23 cellular contexts compared by ENCODE assay signal in genomic region chr21:40272037-40272436, GRCh38.
"Had no signal": no experiment of that assay in that cellular context is flagged by ENCODE, and none has a peak within 500 bp of the region (broad histone marks: within the 10 kb centered on the region; RNA-seq: fewer than 3 reads in every experiment).

No MANE protein-coding gene starts in this region.

- H3K4me2 ChIP-seq: smooth muscle cell had no signal

- H3K4me1 ChIP-seq: lower lobe of right lung, pancreas, prostate gland, right lobe of liver, stomach, testis, thyroid gland, transverse colon, upper lobe of left lung, vagina had no signal

- H3K9me3 ChIP-seq: lower lobe of right lung, pancreas, prostate gland, right lobe of liver, testis, thyroid gland, transverse colon, upper lobe of left lung, vagina had no signal

- H3K4me3 ChIP-seq: lower lobe of right lung, pancreas, prostate gland, right lobe of liver, smooth muscle cell, stomach, testis, thyroid gland, transverse colon, upper lobe of left lung, vagina had no signal

- DNase-seq: islet precursor cell; lower lobe of right lung; mammary epithelial cell; mesenchymal stem cell; naive thymus-derived CD8-positive, alpha-beta T cell; nucleus accumbens; pancreas; posterior cingulate gyrus; retina; right lobe of liver; stimulated activated CD4-positive, alpha-beta T cell treated with anti-CD3 and anti-CD28 coated beads, Interleukin-15, amount 100 ng/mL, for 24 hours; stimulated activated CD4-positive, alpha-beta T cell treated with anti-CD3 and anti-CD28 coated beads, Interleukin-2, amount 100 ng/mL, for 24 hours; stimulated activated CD4-positive, alpha-beta T cell treated with anti-CD3 and anti-CD28 coated beads, Interleukin-4, amount 100 ng/mL, for 1 hour; stimulated activated naive B cell treated with anti-CD40 and anti-IgM and Interleukin-4, amounts not matched to agents 10 μg/mL and 1 μg/mL and 100 μg/mL, for 72 hours; stimulated activated naive CD8-positive, alpha-beta T cell treated with anti-CD3 and anti-CD28 coated beads, Interleukin-15, Interleukin-2, amounts not matched to agents 100 U/mL and 50 U/mL, for 24 hours; stomach; testis; thyroid gland; transverse colon; upper lobe of left lung had no signal

- H3K27me3 ChIP-seq: pancreas, right lobe of liver, testis, thyroid gland, transverse colon, upper lobe of left lung, vagina had no signal

- H3K36me3 ChIP-seq: lower lobe of right lung, pancreas, prostate gland, right lobe of liver, stomach, thyroid gland, transverse colon, upper lobe of left lung, vagina had no signal

- ATAC-seq: lower lobe of right lung; naive thymus-derived CD8-positive, alpha-beta T cell; pancreas; right lobe of liver; stimulated activated naive B cell treated with anti-CD40 and anti-IgM and Interleukin-4, amounts not matched to agents 10 μg/mL and 1 μg/mL and 100 μg/mL, for 72 hours; stimulated activated naive CD8-positive, alpha-beta T cell treated with anti-CD3 and anti-CD28 coated beads, Interleukin-15, Interleukin-2, amounts not matched to agents 100 U/mL and 50 U/mL, for 24 hours had no signal

- H3K27ac ChIP-seq: lower lobe of right lung, pancreas, prostate gland, right lobe of liver, stomach, testis, thyroid gland, transverse colon, upper lobe of left lung, vagina had no signal
